16 cellular contexts compared by ENCODE assay signal in genomic region chr22:49229483-49230193, GRCh38.
"Had no signal": no experiment of that assay in that cellular context is flagged by ENCODE, and none has a peak within 500 bp of the region (broad histone marks: within the 10 kb centered on the region; RNA-seq: fewer than 3 reads in every experiment).

No MANE protein-coding gene starts in this region.

- H3K36me3 ChIP-seq: ascending aorta, cardiac muscle cell, colonic mucosa, gastrocnemius medialis, left ventricle myocardium inferior, upper lobe of right lung had no signal

- H3K4me1 ChIP-seq: ascending aorta, colonic mucosa, gastrocnemius medialis, left ventricle myocardium inferior, upper lobe of right lung had no signal

- H3K27me3 Mint-ChIP-seq: activated naive CD8-positive, alpha-beta T cell treated with anti-CD3 and anti-CD28 coated beads, Interleukin-2, amount 50 U/mL, for 24 hours had no signal

- H3K27ac ChIP-seq: ascending aorta, cardiac muscle cell, colonic mucosa, gastrocnemius medialis, left ventricle myocardium inferior, upper lobe of right lung had no signal

- H3K27me3 ChIP-seq: ascending aorta, cardiac muscle cell, colonic mucosa, gastrocnemius medialis, upper lobe of right lung had no signal

- H3K4me1 Mint-ChIP-seq: activated naive CD8-positive, alpha-beta T cell treated with anti-CD3 and anti-CD28 coated beads, Interleukin-2, amount 50 U/mL, for 24 hours; nephron progenitor cell had no signal

- H3K4me3 ChIP-seq: ascending aorta, cardiac muscle cell, colonic mucosa, gastrocnemius medialis, left ventricle myocardium inferior, upper lobe of right lung had no signal

- H3K4me3 Mint-ChIP-seq: activated CD4-positive, alpha-beta memory T cell treated with anti-CD3 and anti-CD28 coated beads for 36 hours; activated naive CD8-positive, alpha-beta T cell treated with anti-CD3 and anti-CD28 coated beads, Interleukin-2, amount 50 U/mL, for 24 hours; activated T-cell treated with anti-CD3 and anti-CD28 coated beads, Interleukin-2, amount 50 U/mL, for 72 hours; nephron progenitor cell had no signal

- H3K27ac Mint-ChIP-seq: activated CD4-positive, alpha-beta memory T cell treated with anti-CD3 and anti-CD28 coated beads for 36 hours; activated naive CD8-positive, alpha-beta T cell treated with anti-CD3 and anti-CD28 coated beads, Interleukin-2, amount 50 U/mL, for 24 hours; activated T-cell treated with anti-CD3 and anti-CD28 coated beads, Interleukin-2, amount 50 U/mL, for 72 hours; nephron progenitor cell had no signal

- H3K36me3 Mint-ChIP-seq: activated CD4-positive, alpha-beta memory T cell treated with anti-CD3 and anti-CD28 coated beads for 36 hours had no signal

- ATAC-seq: activated naive CD8-positive, alpha-beta T cell treated with anti-CD3 and anti-CD28 coated beads, Interleukin-2, amount 50 U/mL, for 24 hours; activated T-cell treated with anti-CD3 and anti-CD28 coated beads, Interleukin-2, amount 50 U/mL, for 72 hours; gastrocnemius medialis; stimulated activated naive CD8-positive, alpha-beta T cell treated with anti-CD3 and anti-CD28 coated beads, Interleukin-15, Interleukin-2, amounts not matched to agents 100 U/mL and 50 U/mL, for 24 hours; upper lobe of right lung had no signal

- H3K9me3 Mint-ChIP-seq: activated CD4-positive, alpha-beta memory T cell treated with anti-CD3 and anti-CD28 coated beads for 36 hours; activated naive CD8-positive, alpha-beta T cell treated with anti-CD3 and anti-CD28 coated beads, Interleukin-2, amount 50 U/mL, for 24 hours; activated T-cell treated with anti-CD3 and anti-CD28 coated beads, Interleukin-2, amount 50 U/mL, for 72 hours; nephron progenitor cell had no signal

- H3K9me3 ChIP-seq: ascending aorta, colonic mucosa, gastrocnemius medialis, upper lobe of right lung had no signal

- DNase-seq: activated CD4-positive, alpha-beta memory T cell treated with anti-CD3 and anti-CD28 coated beads for 36 hours; activated CD4-positive, CD25-positive, alpha-beta regulatory T cell treated with anti-CD3 and anti-CD28 coated beads, Interleukin-2, amount 50 U/mL, for 72 hours; activated CD8-positive, alpha-beta memory T cell treated with anti-CD3 and anti-CD28 coated beads, Interleukin-2, amount 50 U/mL, for 4 hours; activated naive CD8-positive, alpha-beta T cell treated with anti-CD3 and anti-CD28 coated beads, Interleukin-2, amount 50 U/mL, for 24 hours; activated T-cell treated with anti-CD3 and anti-CD28 coated beads, Interleukin-2, amount 50 U/mL, for 72 hours; colonic mucosa; effector CD8-positive, alpha-beta T cell; gastrocnemius medialis; left ventricle myocardium inferior; stimulated activated CD4-positive, alpha-beta T cell treated with anti-CD3 and anti-CD28 coated beads, Interleukin-4, amount 100 ng/mL, for 1 hour; stimulated activated CD8-positive, alpha-beta memory T cell treated with anti-CD3 and anti-CD28 coated beads, Interleukin-4, amount 100 ng/mL, for 48 hours; stimulated activated naive CD8-positive, alpha-beta T cell treated with anti-CD3 and anti-CD28 coated beads, Interleukin-15, Interleukin-2, amounts not matched to agents 100 U/mL and 50 U/mL, for 24 hours; upper lobe of right lung had no signal
